In genomic region chr18:46343456-46343855, GRCh38 we compare ENCODE assay signal across 1 cellular context.
TF ChIP-seq lines count a peak whose summit lies in the region.

No MANE protein-coding gene starts in this region.

TF ChIP-seq in GM23338, 12 proteins besides CTCF, POLR2A, EP300 and RAD21 (continued from another document):
- TF ChIP-seq ZNF462 (CRISPR knock-in tag; IDR thresholded peaks at IDR 0.05): no peak
- no peak for TF ChIP-seq REST (IDR thresholded peaks at IDR 0.05; ENCODE audit: unreplicated experiment)
- TF ChIP-seq ZNF331 (CRISPR knock-in tag; IDR thresholded peaks at IDR 0.05; ENCODE audit: low read depth): no peak
- TF ChIP-seq NANOG (IDR thresholded peaks at IDR 0.05; ENCODE audit: borderline replicate concordance): no peak
- no peak for TF ChIP-seq ZNF114 (CRISPR knock-in tag; IDR thresholded peaks at IDR 0.05)
- no peak for TF ChIP-seq CREB1 (CRISPR knock-in tag; IDR thresholded peaks at IDR 0.05; ENCODE audit: low read depth)
- TF ChIP-seq ETS1 (IDR thresholded peaks at IDR 0.05): no peak
- TF ChIP-seq STAT1 (IDR thresholded peaks at IDR 0.05; ENCODE audit: unreplicated experiment): no peak
